Comparison of ENCODE assay signal across 1 cellular context in genomic region chr4:26031704-26032103, GRCh38.
TF ChIP-seq lines count a peak whose summit lies in the region.

No MANE protein-coding gene starts in this region.

TF ChIP-seq in HepG2, 621 proteins besides CTCF, POLR2A, EP300 and RAD21:
- TF ChIP-seq, protein P1, sequence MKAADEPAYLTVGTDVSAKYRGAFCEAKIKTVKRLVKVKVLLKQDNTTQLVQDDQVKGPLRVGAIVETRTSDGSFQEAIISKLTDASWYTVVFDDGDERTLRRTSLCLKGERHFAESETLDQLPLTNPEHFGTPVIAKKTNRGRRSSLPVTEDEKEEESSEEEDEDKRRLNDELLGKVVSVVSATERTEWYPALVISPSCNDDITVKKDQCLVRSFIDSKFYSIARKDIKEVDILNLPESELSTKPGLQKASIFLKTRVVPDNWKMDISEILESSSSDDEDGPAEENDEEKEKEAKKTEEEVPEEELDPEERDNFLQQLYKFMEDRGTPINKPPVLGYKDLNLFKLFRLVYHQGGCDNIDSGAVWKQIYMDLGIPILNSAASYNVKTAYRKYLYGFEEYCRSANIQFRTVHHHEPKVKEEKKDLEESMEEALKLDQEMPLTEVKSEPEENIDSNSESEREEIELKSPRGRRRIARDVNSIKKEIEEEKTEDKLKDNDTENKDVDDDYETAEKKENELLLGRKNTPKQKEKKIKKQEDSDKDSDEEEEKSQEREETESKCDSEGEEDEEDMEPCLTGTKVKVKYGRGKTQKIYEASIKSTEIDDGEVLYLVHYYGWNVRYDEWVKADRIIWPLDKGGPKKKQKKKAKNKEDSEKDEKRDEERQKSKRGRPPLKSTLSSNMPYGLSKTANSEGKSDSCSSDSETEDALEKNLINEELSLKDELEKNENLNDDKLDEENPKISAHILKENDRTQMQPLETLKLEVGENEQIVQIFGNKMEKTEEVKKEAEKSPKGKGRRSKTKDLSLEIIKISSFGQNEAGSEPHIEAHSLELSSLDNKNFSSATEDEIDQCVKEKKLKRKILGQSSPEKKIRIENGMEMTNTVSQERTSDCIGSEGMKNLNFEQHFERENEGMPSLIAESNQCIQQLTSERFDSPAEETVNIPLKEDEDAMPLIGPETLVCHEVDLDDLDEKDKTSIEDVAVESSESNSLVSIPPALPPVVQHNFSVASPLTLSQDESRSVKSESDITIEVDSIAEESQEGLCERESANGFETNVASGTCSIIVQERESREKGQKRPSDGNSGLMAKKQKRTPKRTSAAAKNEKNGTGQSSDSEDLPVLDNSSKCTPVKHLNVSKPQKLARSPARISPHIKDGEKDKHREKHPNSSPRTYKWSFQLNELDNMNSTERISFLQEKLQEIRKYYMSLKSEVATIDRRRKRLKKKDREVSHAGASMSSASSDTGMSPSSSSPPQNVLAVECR (CRISPR knock-in tag; IDR thresholded peaks at IDR 0.05; ENCODE audit: borderline replicate concordance) = no peak
- TF ChIP-seq ARID5B (CRISPR knock-in tag; IDR thresholded peaks at IDR 0.05) (peak; percentile 53), FOXA3 (CRISPR knock-in tag; IDR thresholded peaks at IDR 0.05) (peak; percentile 40), RARA (CRISPR knock-in tag; IDR thresholded peaks at IDR 0.05) (peak; percentile 14; the same call in 1 of the 2 replicates), SOX6 (IDR thresholded peaks at IDR 0.05) (no peak), SOX6 (CRISPR knock-in tag; IDR thresholded peaks at IDR 0.05) (0 out of 2 replicates have a peak, but pooled peaks have one; percentile 13), HHEX (CRISPR knock-in tag; IDR thresholded peaks at IDR 0.05) (peak; percentile 80), PRPF4 (IDR thresholded peaks at IDR 0.05; ENCODE audit: low read depth, low read length, poor library complexity, severe bottlenecking) (no peak), FOXA1 (IDR thresholded peaks at IDR 0.05) (no peak), FOXA1 (CRISPR knock-in tag; IDR thresholded peaks at IDR 0.05) (peak; percentile 79), SOX13 (IDR thresholded peaks at IDR 0.05) (no peak), SOX13 (CRISPR knock-in tag; conservative IDR thresholded peaks at IDR 0.05 in 1 of 2, IDR thresholded peaks at IDR 0.05 in 1 of 2) (peak in 1 of 2 experiments; percentile 39; a peak in 1 of 4 replicates)
